Comparison of ENCODE assay signal across 17 cellular contexts in the genomic region with DNA sequence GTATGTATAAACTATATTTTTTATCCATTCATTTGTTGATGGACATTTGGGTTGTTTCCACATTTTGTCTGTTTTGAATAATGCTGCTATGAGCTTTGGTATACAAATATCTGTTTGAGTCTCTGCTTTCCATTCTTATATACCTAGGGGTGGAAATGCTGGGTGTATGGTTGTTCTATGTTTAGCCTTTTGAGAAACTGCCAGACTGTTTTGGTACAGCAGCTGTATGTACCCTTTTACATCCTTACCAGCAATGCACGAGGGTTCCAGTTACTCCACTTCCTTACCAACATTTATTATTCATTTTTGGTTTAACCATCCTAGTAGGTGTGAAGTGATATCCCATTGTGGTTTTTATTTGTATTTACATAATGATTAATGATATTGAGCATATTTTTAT. TPM values are rescaled to one million over a fixed set of nuclear protein-coding genes. Genes with fewer than 3 reads are reported as not detected.
A peak's percentile ranks its signal among the peaks of the same experiment; 100 is the strongest.
DNase-seq lines count a peak whose midpoint lies in the region; FAIRE-seq and TF ChIP-seq lines count a peak whose summit lies in the region.
"Had no signal": no experiment of that assay in that cellular context is flagged by ENCODE, and none has a peak within 500 bp of the region (broad histone marks: within the 10 kb centered on the region; RNA-seq: fewer than 3 reads in every experiment).

No MANE protein-coding gene starts in this region.

- peaks cover 22% of the 10 kb centered on the region for H3K4me1 Mint-ChIP-seq in MCF 10A (ENCODE audit: insufficient read depth, unreplicated experiment)
- H3K4me1 Mint-ChIP-seq: CD14-positive monocyte; CD4-positive, alpha-beta memory T cell had no signal

- TF ChIP-seq CTCF in mammary epithelial cell (conservative IDR thresholded peaks at IDR 0.05 in 1 of 2, IDR thresholded peaks at IDR 0.05 in 1 of 2; ENCODE audit: extremely low read depth in 1 of 2, insufficient read depth in 1 of 2, low read depth in 1 of 2, low read length in 2 of 2) (no peak), MCF 10A (IDR thresholded peaks at IDR 0.05; ENCODE audit: unreplicated experiment) (no peak)

- H3K36me3 ChIP-seq in mammary epithelial cell (ENCODE audit: insufficient read depth, low read length), result no peaks in the 10 kb centered on the region
- H3K36me3 ChIP-seq: BLaER1 had no signal

- H3K27ac Mint-ChIP-seq in MCF 10A (ENCODE audit: low read depth, unreplicated experiment), result no peak overlapping the region
- H3K27ac Mint-ChIP-seq: CD14-positive monocyte; CD4-positive, alpha-beta memory T cell had no signal

- peaks cover 19% of the 10 kb centered on the region for H3K4me1 ChIP-seq in mammary epithelial cell (ENCODE audit: insufficient read depth, low read length)
- H3K4me1 ChIP-seq: BLaER1 had no signal

- H3K9ac ChIP-seq in mammary epithelial cell (ENCODE audit: insufficient read depth, low read length), result no peak overlapping the region
- H3K9ac ChIP-seq: BLaER1, GM23248 had no signal

- POLR2A ChIA-PET in MCF 10A (lab: Yijun Ruan, JAX), result interaction anchor here (8.4 kb wide), 1 partner anchor 11 kb away, joined by 100 read pairs; a partner anchor contains a TSS

- in situ Hi-C loops in mammary epithelial cell (cut with MboI; ENCODE audit: low sequenced_read_pairs in 2 of 2), result no loop called here

- H3K36me3 Mint-ChIP-seq in MCF 10A (ENCODE audit: insufficient read depth, unreplicated experiment), result no peaks in the 10 kb centered on the region
- H3K36me3 Mint-ChIP-seq: CD14-positive monocyte; CD4-positive, alpha-beta memory T cell had no signal

- intact Hi-C loops in mammary epithelial cell (cut with micrococcal nuclease) (no loop called here), MCF 10A (cut with micrococcal nuclease) (no loop called here)

- CTCF ChIA-PET in mammary epithelial cell (lab: Charles Lee; ENCODE audit: low non-redundant PET), result no interaction called here
- CTCF ChIA-PET in MCF 10A (lab: Yijun Ruan, JAX), result interaction anchor here (1.1 kb wide), 1 partner anchor 76 kb away, joined by 3 read pairs; no protein-coding TSS in a partner anchor

- BruUV-seq in mammary epithelial cell (replicated peaks; lab: Mats Ljungman, UMichigan) (no TSS peak), MCF 10A (replicated peaks; lab: Mats Ljungman, UMichigan) (no TSS peak)

- no peaks in the 10 kb centered on the region for H4K20me1 ChIP-seq in mammary epithelial cell (ENCODE audit: insufficient read depth, low read length)
- H4K20me1 ChIP-seq: BLaER1 had no signal

- H3K27me3 Mint-ChIP-seq in MCF 10A (ENCODE audit: insufficient read depth, unreplicated experiment), result no peaks in the 10 kb centered on the region
- H3K27me3 Mint-ChIP-seq: CD4-positive, alpha-beta memory T cell had no signal

- FAIRE-seq in TTC549 (lab: Jason Lieb, UNC), result peak; percentile 22
- FAIRE-seq: GM19239 had no signal

- H3K9me3 ChIP-seq in mammary epithelial cell (replicated peaks; ENCODE audit: insufficient read depth, low read length), result no peaks in the 10 kb centered on the region
- H3K9me3 ChIP-seq: BLaER1 had no signal

- no peak overlapping the region for H3K4me3 Mint-ChIP-seq in MCF 10A (ENCODE audit: unreplicated experiment)
- H3K4me3 Mint-ChIP-seq: CD14-positive monocyte; CD4-positive, alpha-beta memory T cell had no signal

- H3K9me3 Mint-ChIP-seq in MCF 10A (ENCODE audit: unreplicated experiment), result no peaks in the 10 kb centered on the region

- H2AFZ ChIP-seq in mammary epithelial cell (ENCODE audit: low read depth, low read length), result no peak overlapping the region
- H2AFZ ChIP-seq: GM23248 had no signal

- no peak for DNase-seq in mammary epithelial cell
- DNase-seq in MCF 10A (ENCODE audit: unreplicated experiment), result no peak
- DNase-seq in NCI-H526 (lab: John Stamatoyannopoulos, UW), result peak; percentile 62 to 65
- no peak for DNase-seq in DMS53 (lab: John Stamatoyannopoulos, UW)
- DNase-seq in activated CD8-positive, alpha-beta memory T cell treated with anti-CD3 and anti-CD28 coated beads, Interleukin-2, amount 50 U/mL, for 4 hours, result no peak
- no peak for DNase-seq in cerebellar nuclear complex (lab: John Stamatoyannopoulos, UW)
- DNase-seq: 8988T; CD4-positive, alpha-beta memory T cell; DMS153; DMS79 treated with DMSO at 0.1 percent for 48 hours; GF-D8; GM23248; HCEC 1CT had no signal

- peaks cover 93% of the 10 kb centered on the region for H3K79me2 ChIP-seq in mammary epithelial cell (ENCODE audit: insufficient read depth, low read length)

- no peak overlapping the region for H3K4me3 ChIP-seq in mammary epithelial cell (replicated peaks in 1 of 3; ENCODE audit: insufficient read depth in 1 of 3, low read depth in 2 of 3, low read length in 3 of 3)
- H3K4me3 ChIP-seq: BLaER1, GM23248 had no signal

- 86% methylated on average over 1 of the region's 1 CpG for WGBS in mammary epithelial cell (ENCODE audit: low coverage, missing lambda C conversion rate)

- H3K27me3 ChIP-seq in mammary epithelial cell (ENCODE audit: insufficient read depth, low read length), result no peaks in the 10 kb centered on the region
- H3K27me3 ChIP-seq: BLaER1 had no signal

- dilution Hi-C loops in mammary epithelial cell (cut with HindIII; ENCODE audit: low sequenced_read_pairs), result no loop called here

- no peak overlapping the region for H3K27ac ChIP-seq in mammary epithelial cell (ENCODE audit: insufficient read depth, low read depth, low read length)
- H3K27ac ChIP-seq: BLaER1, GM23248 had no signal

- peak overlapping the region; percentile 39 for H3K4me2 ChIP-seq in mammary epithelial cell (ENCODE audit: insufficient read depth, low read depth, low read length)
- H3K4me2 ChIP-seq: BLaER1 had no signal

RNA-seq across cellular contexts. Expression of a gene that starts 13.9 kb away (rescaled TPM):
- total RNA-seq in mammary epithelial cell (10 to 100 TPM; 45.3 to 53.7 TPM), MCF 10A (2022) (56.9 and 62.4 TPM in 2 replicates)
- polyA plus RNA-seq in mammary epithelial cell, result 34.0 TPM
- 61.1 TPM for polyA minus RNA-seq in mammary epithelial cell
- polyA plus RNA-seq: CD4-positive, alpha-beta memory T cell had no signal

Comparison
In these comparisons a context has a peak if more than half of its experiments do, and no peak if none do; other contexts are left out.
1. DNase-seq: peak in NCI-H526 (2 of 2); none in mammary epithelial cell (single experiment), MCF 10A (single experiment), DMS53 (single experiment), activated CD8-positive, alpha-beta memory T cell treated with anti-CD3 and anti-CD28 coated beads, Interleukin-2, amount 50 U/mL, for 4 hours (single experiment) and cerebellar nuclear complex (0 of 2).